In genomic region chr17:78242024-78242742, GRCh38 we compare ENCODE assay signal across 9 cellular contexts. TPM values are rescaled to one million over a fixed set of nuclear protein-coding genes. Genes with fewer than 3 reads are reported as not detected.
DNase-seq lines count a peak whose midpoint lies in the region; ATAC-seq, FAIRE-seq and TF ChIP-seq lines count a peak whose summit lies in the region.
"Had no signal": no experiment of that assay in that cellular context is flagged by ENCODE, and none has a peak within 500 bp of the region (broad histone marks: within the 10 kb centered on the region; RNA-seq: fewer than 3 reads in every experiment).

No MANE protein-coding gene starts in this region.

- no peaks in the 10 kb centered on the region for H3K27me3 Mint-ChIP-seq in activated CD4-positive, alpha-beta T cell treated with anti-CD3 and anti-CD28 coated beads for 36 hours

- H3K27ac ChIP-seq in cingulate gyrus (ENCODE audit: low read depth, low read length) (peak overlapping the region; percentile 99), temporal lobe (ENCODE audit: low read depth, low read length) (peak overlapping the region; percentile 99)

- DNase-seq in activated CD4-positive, alpha-beta T cell treated with anti-CD3 and anti-CD28 coated beads for 36 hours, result no peak
- no peak for DNase-seq in activated CD4-positive, alpha-beta T cell treated with anti-CD3 and anti-CD28 coated beads for 1 hour
- DNase-seq in NB4 (ENCODE audit: low read depth) (peak; percentile 92), GM12891 (ENCODE audit: insufficient read length, low spot score) (no peak)
- DNase-seq in central memory CD4-positive, alpha-beta T cell, result no peak

- H3K9me3 Mint-ChIP-seq in activated CD4-positive, alpha-beta T cell treated with anti-CD3 and anti-CD28 coated beads for 36 hours (ENCODE audit: low read depth), result no peaks in the 10 kb centered on the region

- ATAC-seq in activated CD4-positive, alpha-beta T cell treated with anti-CD3 and anti-CD28 coated beads for 36 hours, result peak; percentile 50
- ATAC-seq in GM21381 (IDR thresholded peaks at IDR 0.05; ENCODE audit: unreplicated experiment), result no peak

- TF ChIP-seq POLR2A in NB4 (IDR thresholded peaks at IDR 0.05; ENCODE audit: extremely low read depth, insufficient read length) (no peak), GM12891 (IDR thresholded peaks at IDR 0.05; ENCODE audit: low read depth, low read length) (no peak)

- no peak for TF ChIP-seq CTCF in NB4 (IDR thresholded peaks at IDR 0.05; ENCODE audit: low read depth, low read length)

- intact Hi-C loops in activated CD4-positive, alpha-beta T cell treated with anti-CD3 and anti-CD28 coated beads for 36 hours (cut with DNase I, micrococcal nuclease), result no loop called here

- H3K4me3 ChIP-seq in NB4 (ENCODE audit: low read depth, low read length), result no peak overlapping the region

- CTCF ChIA-PET in activated CD4-positive, alpha-beta T cell treated with anti-CD3 and anti-CD28 coated beads for 36 hours (lab: Charles Lee), result interaction anchor here (0.6 to 1.9 kb wide), 3 partner anchors 8 to 66 kb away, joined by 3 to 6 read pairs (median 4); no protein-coding TSS in a partner anchor

- no peak overlapping the region for H3K27ac Mint-ChIP-seq in activated CD4-positive, alpha-beta T cell treated with anti-CD3 and anti-CD28 coated beads for 36 hours

- POLR2A ChIA-PET in activated CD4-positive, alpha-beta T cell treated with anti-CD3 and anti-CD28 coated beads for 36 hours (lab: Charles Lee), result no interaction called here

- no peak for FAIRE-seq in GM12891 (lab: Jason Lieb, UNC)

- H3K4me1 Mint-ChIP-seq in activated CD4-positive, alpha-beta T cell treated with anti-CD3 and anti-CD28 coated beads for 36 hours, result no peaks in the 10 kb centered on the region

- H3K4me3 Mint-ChIP-seq in activated CD4-positive, alpha-beta T cell treated with anti-CD3 and anti-CD28 coated beads for 36 hours, result no peak overlapping the region
- H3K4me3 Mint-ChIP-seq: H9 had no signal

- H3K36me3 Mint-ChIP-seq in activated CD4-positive, alpha-beta T cell treated with anti-CD3 and anti-CD28 coated beads for 36 hours (ENCODE audit: low read depth), result no peaks in the 10 kb centered on the region

TF ChIP-seq in GM12891, 5 proteins besides CTCF, POLR2A, EP300 and RAD21:
- TF ChIP-seq PAX5 (IDR thresholded peaks at IDR 0.05; ENCODE audit: insufficient read depth, low read length, severe bottlenecking), result no peak

RNA-seq across cellular contexts. Expression of gene TMEM235, which starts 10.8 kb away (rescaled TPM):
- total RNA-seq in activated CD4-positive, alpha-beta T cell treated with anti-CD3 and anti-CD28 coated beads for 36 hours, result not detected
- total RNA-seq in temporal lobe, result not detected
- polyA plus RNA-seq in GM12891 (2012; ENCODE audit: low read depth, missing spikeins), result not detected

RNA-seq across cellular contexts. Expression of gene BIRC5, which starts 28.1 kb away (rescaled TPM):
- total RNA-seq in activated CD4-positive, alpha-beta T cell treated with anti-CD3 and anti-CD28 coated beads for 36 hours, result 100 to 1,000 TPM; 100 to 107 TPM
- 3.2 TPM for total RNA-seq in temporal lobe
- polyA plus RNA-seq in GM12891 (2012; ENCODE audit: low read depth, missing spikeins), result 41.8 TPM

RNA-seq across cellular contexts. Expression of gene AFMID, which starts 55.0 kb away (rescaled TPM):
- 10 to 100 TPM; 26.3 to 26.7 TPM for total RNA-seq in activated CD4-positive, alpha-beta T cell treated with anti-CD3 and anti-CD28 coated beads for 36 hours
- total RNA-seq in temporal lobe, result 18.2 TPM
- 38.8 TPM for polyA plus RNA-seq in GM12891 (2012; ENCODE audit: low read depth, missing spikeins)

RNA-seq across cellular contexts. Expression of gene TK1, which starts 55.3 kb away (rescaled TPM):
- 100 to 1,000 TPM; 157 to 195 TPM for total RNA-seq in activated CD4-positive, alpha-beta T cell treated with anti-CD3 and anti-CD28 coated beads for 36 hours
- 1.7 TPM for total RNA-seq in temporal lobe
- 82.5 TPM for polyA plus RNA-seq in GM12891 (2012; ENCODE audit: low read depth, missing spikeins)

Comparison
In these comparisons a context has a peak if more than half of its experiments do, and no peak if none do; other contexts are left out.
1. RNA of gene BIRC5, which starts 28.1 kb away (total RNA-seq): 100 to 107 TPM in activated CD4-positive, alpha-beta T cell treated with anti-CD3 and anti-CD28 coated beads for 36 hours; 3.2 TPM in temporal lobe (single experiment); every median in the first group is over 10 times any median in the second.